In genomic region chr7:141915565-141915964, GRCh38 we compare ENCODE assay signal across 10 cellular contexts. TPM values are rescaled to one million over a fixed set of nuclear protein-coding genes. Genes with fewer than 3 reads are reported as not detected.
DNase-seq lines count a peak whose midpoint lies in the region; ATAC-seq and TF ChIP-seq lines count a peak whose summit lies in the region.
"Had no signal": no experiment of that assay in that cellular context is flagged by ENCODE, and none has a peak within 500 bp of the region (broad histone marks: within the 10 kb centered on the region; RNA-seq: fewer than 3 reads in every experiment).

No MANE protein-coding gene starts in this region.

- H3K27ac Mint-ChIP-seq in stimulated activated memory B cell treated with anti-CD40 and anti-IgM and Interleukin-4, amounts not matched to agents 10 μg/mL and 1 μg/mL and 100 μg/mL, for 72 hours, result no peak overlapping the region
- H3K27ac Mint-ChIP-seq in mesothelial cell of epicardium, result no peak overlapping the region
- H3K27ac Mint-ChIP-seq in activated naive CD4-positive, alpha-beta T cell treated with anti-CD3 and anti-CD28 coated beads for 36 hours, result no peak overlapping the region
- H3K27ac Mint-ChIP-seq: progenitor cell of endocrine pancreas had no signal

- peak; percentile 66 for ATAC-seq in GM19463 (IDR thresholded peaks at IDR 0.05; ENCODE audit: unreplicated experiment)
- ATAC-seq in stimulated activated memory B cell treated with anti-CD40 and anti-IgM and Interleukin-4, amounts not matched to agents 10 μg/mL and 1 μg/mL and 100 μg/mL, for 72 hours, result peak; percentile 44

- no peak overlapping the region for H3K9ac ChIP-seq in colonic mucosa (ENCODE audit: low read depth in 2 of 2, low read length in 2 of 2)

- intact Hi-C loops in colonic mucosa (cut with DNase I), result no loop called here
- intact Hi-C loops in activated naive CD4-positive, alpha-beta T cell treated with anti-CD3 and anti-CD28 coated beads for 36 hours (cut with micrococcal nuclease), result no loop called here

- TF ChIP-seq CTCF in colonic mucosa (IDR thresholded peaks at IDR 0.05), result no peak
- TF ChIP-seq CTCF in mesothelial cell of epicardium (IDR thresholded peaks at IDR 0.05; ENCODE audit: unreplicated experiment), result no peak

- H3K36me3 Mint-ChIP-seq in stimulated activated memory B cell treated with anti-CD40 and anti-IgM and Interleukin-4, amounts not matched to agents 10 μg/mL and 1 μg/mL and 100 μg/mL, for 72 hours, result no peaks in the 10 kb centered on the region
- H3K36me3 Mint-ChIP-seq in mesothelial cell of epicardium, result no peaks in the 10 kb centered on the region
- H3K36me3 Mint-ChIP-seq in activated naive CD4-positive, alpha-beta T cell treated with anti-CD3 and anti-CD28 coated beads for 36 hours (ENCODE audit: low read depth), result no peaks in the 10 kb centered on the region

- DNase-seq in HT1080 (ENCODE audit: low read depth) (peak; percentile 41), colonic mucosa (peak; percentile 41), NCI-H1092 (lab: John Stamatoyannopoulos, UW) (no peak), mesothelial cell of epicardium (ENCODE audit: low spot score in 2 of 2, unreplicated experiment in 2 of 2) (no peak)
- DNase-seq in activated naive CD4-positive, alpha-beta T cell treated with anti-CD3 and anti-CD28 coated beads for 36 hours, result no peak
- DNase-seq: aorta had no signal

- H3K27me3 Mint-ChIP-seq in stimulated activated memory B cell treated with anti-CD40 and anti-IgM and Interleukin-4, amounts not matched to agents 10 μg/mL and 1 μg/mL and 100 μg/mL, for 72 hours, result no peaks in the 10 kb centered on the region
- H3K27me3 Mint-ChIP-seq in mesothelial cell of epicardium (ENCODE audit: low read depth), result peaks cover 8% of the 10 kb centered on the region
- no peaks in the 10 kb centered on the region for H3K27me3 Mint-ChIP-seq in activated naive CD4-positive, alpha-beta T cell treated with anti-CD3 and anti-CD28 coated beads for 36 hours (ENCODE audit: low read depth)
- H3K27me3 Mint-ChIP-seq: progenitor cell of endocrine pancreas had no signal

- no peaks in the 10 kb centered on the region for H3K4me1 Mint-ChIP-seq in stimulated activated memory B cell treated with anti-CD40 and anti-IgM and Interleukin-4, amounts not matched to agents 10 μg/mL and 1 μg/mL and 100 μg/mL, for 72 hours
- H3K4me1 Mint-ChIP-seq in mesothelial cell of epicardium, result no peaks in the 10 kb centered on the region
- H3K4me1 Mint-ChIP-seq in activated naive CD4-positive, alpha-beta T cell treated with anti-CD3 and anti-CD28 coated beads for 36 hours (ENCODE audit: low read depth), result no peaks in the 10 kb centered on the region

- H3K27ac ChIP-seq in colonic mucosa, result no peak overlapping the region

- H3K4me3 ChIP-seq in colonic mucosa, result no peak overlapping the region

- H3K36me3 ChIP-seq in colonic mucosa, result no peaks in the 10 kb centered on the region

- CTCF ChIA-PET in activated naive CD4-positive, alpha-beta T cell treated with anti-CD3 and anti-CD28 coated beads for 36 hours (lab: Charles Lee), result no interaction called here

- H3K9me3 Mint-ChIP-seq in stimulated activated memory B cell treated with anti-CD40 and anti-IgM and Interleukin-4, amounts not matched to agents 10 μg/mL and 1 μg/mL and 100 μg/mL, for 72 hours, result peaks cover 3% of the 10 kb centered on the region
- H3K9me3 Mint-ChIP-seq in mesothelial cell of epicardium, result peaks cover 11% of the 10 kb centered on the region
- H3K9me3 Mint-ChIP-seq in activated naive CD4-positive, alpha-beta T cell treated with anti-CD3 and anti-CD28 coated beads for 36 hours, result no peaks in the 10 kb centered on the region

- no peaks in the 10 kb centered on the region for H3K9me3 ChIP-seq in colonic mucosa

- no peak overlapping the region for H3K4me3 Mint-ChIP-seq in stimulated activated memory B cell treated with anti-CD40 and anti-IgM and Interleukin-4, amounts not matched to agents 10 μg/mL and 1 μg/mL and 100 μg/mL, for 72 hours
- H3K4me3 Mint-ChIP-seq in mesothelial cell of epicardium, result no peak overlapping the region
- no peak overlapping the region for H3K4me3 Mint-ChIP-seq in activated naive CD4-positive, alpha-beta T cell treated with anti-CD3 and anti-CD28 coated beads for 36 hours

- no peaks in the 10 kb centered on the region for H3K4me1 ChIP-seq in colonic mucosa

- no peaks in the 10 kb centered on the region for H3K27me3 ChIP-seq in colonic mucosa

RNA-seq across cellular contexts. Expression of gene OR9A4, which starts 0.6 kb away (rescaled TPM):
- not detected in 2 replicates for total RNA-seq in HT1080 (2014; rRNA removed; shearing (Covaris generic))
- polyA plus RNA-seq in HT1080 (2015; cell fraction: cytosol; rRNA removed), result not detected in 2 replicates
- polyA plus RNA-seq in HT1080 (2015; cell fraction: nucleus; rRNA removed), result not detected in 2 replicates
- total RNA-seq in colonic mucosa (not detected), mesothelial cell of epicardium (0.14 to 0.18 TPM in 2 of 3 replicates, not detected in the other)
- total RNA-seq in activated naive CD4-positive, alpha-beta T cell treated with anti-CD3 and anti-CD28 coated beads for 36 hours, result not detected
- total RNA-seq: mesenteric fat pad had no signal
- polyA plus RNA-seq: aorta had no signal

RNA-seq across cellular contexts. Expression of gene CLEC5A, which starts 31.2 kb away (rescaled TPM):
- total RNA-seq in HT1080 (2014; rRNA removed; shearing (Covaris generic)), result not detected in 2 replicates
- polyA plus RNA-seq in HT1080 (2015; cell fraction: cytosol; rRNA removed), result 0.09 and 0.13 TPM in 2 replicates
- polyA plus RNA-seq in HT1080 (2015; cell fraction: nucleus; rRNA removed), result 0.08 and 0.23 TPM in 2 replicates
- total RNA-seq in colonic mucosa (under 1 TPM in 1 of 2 donors, not detected in 1; 0.27 TPM), mesothelial cell of epicardium (not detected in 3 replicates)
- total RNA-seq in activated naive CD4-positive, alpha-beta T cell treated with anti-CD3 and anti-CD28 coated beads for 36 hours, result not detected
- total RNA-seq: progenitor cell of endocrine pancreas had no signal

RNA-seq across cellular contexts. Expression of gene TAS2R38, which starts 58.0 kb away (rescaled TPM):
- not detected in 2 replicates for total RNA-seq in HT1080 (2014; rRNA removed; shearing (Covaris generic))
- polyA plus RNA-seq in HT1080 (2015; cell fraction: cytosol; rRNA removed), result 0.09 TPM in 1 of 2 replicates, not detected in the other
- not detected in 2 replicates for polyA plus RNA-seq in HT1080 (2015; cell fraction: nucleus; rRNA removed)
- total RNA-seq in colonic mucosa (not detected), mesothelial cell of epicardium (not detected in 3 replicates)
- not detected for total RNA-seq in activated naive CD4-positive, alpha-beta T cell treated with anti-CD3 and anti-CD28 coated beads for 36 hours
- total RNA-seq: aorta, mesenteric fat pad, progenitor cell of endocrine pancreas had no signal
- polyA plus RNA-seq: aorta had no signal

Comparison
In these comparisons a context has a peak if more than half of its experiments do, and no peak if none do; other contexts are left out.
1. DNase-seq: peak in HT1080 (single experiment) and colonic mucosa (single experiment); none in NCI-H1092 (single experiment), mesothelial cell of epicardium (0 of 2) and activated naive CD4-positive, alpha-beta T cell treated with anti-CD3 and anti-CD28 coated beads for 36 hours (single experiment).